ENCODE assay signal across 13 cellular contexts in genomic region chr2:23688486-23689130, GRCh38.
A peak's percentile ranks its signal among the peaks of the same experiment; 100 is the strongest.
DNase-seq lines count a peak whose midpoint lies in the region; ATAC-seq and TF ChIP-seq lines count a peak whose summit lies in the region.
"Had no signal": no experiment of that assay in that cellular context is flagged by ENCODE, and none has a peak within 500 bp of the region (broad histone marks: within the 10 kb centered on the region; RNA-seq: fewer than 3 reads in every experiment).

No MANE protein-coding gene starts in this region.

- H3K36me3 ChIP-seq in HEK293 (ENCODE audit: control insufficient read depth in 2 of 2, insufficient read depth in 1 of 2, low read length in 2 of 2) (peaks cover 0 to 16% of the 10 kb centered on the region in 2 experiments; a peak in 1 of 3 replicates), neuronal stem cell (replicated peaks in 1 of 2; ENCODE audit: control insufficient read depth in 2 of 2, insufficient read depth in 2 of 2, low read length in 2 of 2) (peaks cover 0 to 15% of the 10 kb centered on the region in 2 donors)

- H4K91ac ChIP-seq in neuronal stem cell (ENCODE audit: low read depth, low read length, poor library complexity): no peak overlapping the region

- DNase-seq in activated CD4-positive, alpha-beta T cell treated with anti-CD3 and anti-CD28 coated beads, Interleukin-2, amount 10 ng/mL, durations not matched to agents 7 days and 5 days: no peak
- DNase-seq in activated CD4-positive, alpha-beta T cell treated with anti-CD3 and anti-CD28 coated beads for 1 hour: no peak
- DNase-seq in neuronal stem cell (ENCODE audit: low spot score) (no peak), amniotic stem cell (lab: John Stamatoyannopoulos, UW) (no peak), HEK293T (ENCODE audit: extremely low spot score) (no peak)
- no peak for DNase-seq in stimulated activated naive B cell treated with anti-CD40 and anti-IgM and Interleukin-4, amounts not matched to agents 10 μg/mL and 1 μg/mL and 100 μg/mL, for 72 hours
- DNase-seq: CD4-positive, alpha-beta T cell; DMS79 had no signal

- peak overlapping the region; percentile 90 for H2BK15ac ChIP-seq in neuronal stem cell (ENCODE audit: low read length)

- no peaks in the 10 kb centered on the region for H3K27me3 Mint-ChIP-seq in activated CD4-positive, alpha-beta T cell treated with anti-CD3 and anti-CD28 coated beads, Interleukin-2, amount 10 ng/mL, durations not matched to agents 7 days and 5 days
- H3K27me3 Mint-ChIP-seq in stimulated activated naive B cell treated with anti-CD40 and anti-IgM and Interleukin-4, amounts not matched to agents 10 μg/mL and 1 μg/mL and 100 μg/mL, for 72 hours: no peaks in the 10 kb centered on the region
- H3K27me3 Mint-ChIP-seq: CD4-positive, alpha-beta T cell had no signal

- H3K27me3 ChIP-seq in neuronal stem cell (ENCODE audit: control insufficient read depth in 3 of 3, insufficient read depth in 3 of 3, low read depth in 1 of 3, low read length in 3 of 3): no peaks in the 10 kb centered on the region

- peak overlapping the region; percentile 19 for H3K27ac Mint-ChIP-seq in activated CD4-positive, alpha-beta T cell treated with anti-CD3 and anti-CD28 coated beads, Interleukin-2, amount 10 ng/mL, durations not matched to agents 7 days and 5 days
- H3K27ac Mint-ChIP-seq in stimulated activated naive B cell treated with anti-CD40 and anti-IgM and Interleukin-4, amounts not matched to agents 10 μg/mL and 1 μg/mL and 100 μg/mL, for 72 hours: peak overlapping the region; percentile 10
- H3K27ac Mint-ChIP-seq: CD4-positive, alpha-beta T cell had no signal

- peak overlapping the region; percentile 58 for H3K18ac ChIP-seq in neuronal stem cell (ENCODE audit: low read length)

- no peak for ATAC-seq in stimulated activated naive B cell treated with anti-CD40 and anti-IgM and Interleukin-4, amounts not matched to agents 10 μg/mL and 1 μg/mL and 100 μg/mL, for 72 hours (replicated peaks)
- no peak for ATAC-seq in HG03045 (IDR thresholded peaks at IDR 0.05; ENCODE audit: unreplicated experiment)
- ATAC-seq: GM12878, HCT116 had no signal

- H3K36me3 Mint-ChIP-seq in activated CD4-positive, alpha-beta T cell treated with anti-CD3 and anti-CD28 coated beads, Interleukin-2, amount 10 ng/mL, durations not matched to agents 7 days and 5 days (ENCODE audit: low read depth): no peaks in the 10 kb centered on the region
- peaks cover 2 to 11% of the 10 kb centered on the region in 2 donors for H3K36me3 Mint-ChIP-seq in stimulated activated naive B cell treated with anti-CD40 and anti-IgM and Interleukin-4, amounts not matched to agents 10 μg/mL and 1 μg/mL and 100 μg/mL, for 72 hours

- no peak overlapping the region for H3K9ac ChIP-seq in neuronal stem cell (ENCODE audit: low read depth, low read length, poor library complexity)

- CTCF ChIA-PET in activated CD4-positive, alpha-beta T cell treated with anti-CD3 and anti-CD28 coated beads, Interleukin-2, amount 10 ng/mL, durations not matched to agents 7 days and 5 days (lab: Charles Lee): no interaction called here
- CTCF ChIA-PET in HEK293 (lab: Yijun Ruan, JAX): no interaction called here
- CTCF ChIA-PET in HEK293T (lab: Yijun Ruan, JAX): no interaction called here

- H3K23ac ChIP-seq in neuronal stem cell (ENCODE audit: low read depth, low read length, poor library complexity): no peak overlapping the region

- H2BK5ac ChIP-seq in neuronal stem cell (ENCODE audit: low read length): peak overlapping the region; percentile 78

- H3K9me3 ChIP-seq in HEK293 (ENCODE audit: control insufficient read depth, insufficient read depth, low read depth, low read length) (no peaks in the 10 kb centered on the region), neuronal stem cell (replicated peaks in 1 of 2; ENCODE audit: control insufficient read depth in 2 of 2, insufficient read depth in 1 of 2, low read depth in 1 of 2, low read length in 2 of 2) (no peaks in the 10 kb centered on the region)

- H3K79me1 ChIP-seq in neuronal stem cell (ENCODE audit: low read depth, low read length): peaks cover 2% of the 10 kb centered on the region

- no peak overlapping the region for H2BK120ac ChIP-seq in neuronal stem cell (ENCODE audit: low read depth, low read length)

- H3K27ac ChIP-seq in HEK293 (ENCODE audit: extremely low read depth, low read depth, low read length) (no peak overlapping the region), neuronal stem cell (replicated peaks; ENCODE audit: low read length) (no peak overlapping the region)
- H3K27ac ChIP-seq: 22Rv1 had no signal

- H3K4me1 Mint-ChIP-seq in activated CD4-positive, alpha-beta T cell treated with anti-CD3 and anti-CD28 coated beads, Interleukin-2, amount 10 ng/mL, durations not matched to agents 7 days and 5 days: no peaks in the 10 kb centered on the region
- H3K4me1 Mint-ChIP-seq in stimulated activated naive B cell treated with anti-CD40 and anti-IgM and Interleukin-4, amounts not matched to agents 10 μg/mL and 1 μg/mL and 100 μg/mL, for 72 hours: peaks cover 3 to 6% of the 10 kb centered on the region in 2 donors

- H3K4me2 ChIP-seq in neuronal stem cell (ENCODE audit: insufficient read depth, low read length, poor library complexity, severe bottlenecking): no peak overlapping the region

- H3K4ac ChIP-seq in neuronal stem cell (ENCODE audit: low read length): no peak overlapping the region

- H2AFZ ChIP-seq in neuronal stem cell (ENCODE audit: low read length): no peak overlapping the region

- H2AK5ac ChIP-seq in neuronal stem cell (ENCODE audit: low read depth, low read length): peak overlapping the region; percentile 70

- no peak overlapping the region for H2BK12ac ChIP-seq in neuronal stem cell (ENCODE audit: low read length)

- H3K4me1 ChIP-seq in HEK293 (ENCODE audit: control insufficient read depth, insufficient read depth, low read length): no peaks in the 10 kb centered on the region
- H3K4me1 ChIP-seq in neuronal stem cell (ENCODE audit: control insufficient read depth in 2 of 2, insufficient read depth in 1 of 2, low read depth in 1 of 2, low read length in 2 of 2): peaks cover 15 to 18% of the 10 kb centered on the region in 2 donors

- TF ChIP-seq CTCF in HEK293 (tag by site-specific recombination; IDR thresholded peaks at IDR 0.05): no peak

- no peak overlapping the region for H4K8ac ChIP-seq in neuronal stem cell (ENCODE audit: low read depth, low read length)

- H3K9me3 Mint-ChIP-seq in activated CD4-positive, alpha-beta T cell treated with anti-CD3 and anti-CD28 coated beads, Interleukin-2, amount 10 ng/mL, durations not matched to agents 7 days and 5 days: no peaks in the 10 kb centered on the region
- no peaks in the 10 kb centered on the region for H3K9me3 Mint-ChIP-seq in stimulated activated naive B cell treated with anti-CD40 and anti-IgM and Interleukin-4, amounts not matched to agents 10 μg/mL and 1 μg/mL and 100 μg/mL, for 72 hours
- H3K9me3 Mint-ChIP-seq: CD4-positive, alpha-beta T cell had no signal

- H3K14ac ChIP-seq in neuronal stem cell (ENCODE audit: low read length): no peak overlapping the region

- POLR2A ChIA-PET in activated CD4-positive, alpha-beta T cell treated with anti-CD3 and anti-CD28 coated beads, Interleukin-2, amount 10 ng/mL, durations not matched to agents 7 days and 5 days (lab: Charles Lee): no interaction called here
- POLR2A ChIA-PET in HEK293 (lab: Yijun Ruan, JAX) (no interaction called here), HEK293T (lab: Yijun Ruan, JAX) (no interaction called here)

- H3K4me3 Mint-ChIP-seq in activated CD4-positive, alpha-beta T cell treated with anti-CD3 and anti-CD28 coated beads, Interleukin-2, amount 10 ng/mL, durations not matched to agents 7 days and 5 days: no peak overlapping the region
- H3K4me3 Mint-ChIP-seq in stimulated activated naive B cell treated with anti-CD40 and anti-IgM and Interleukin-4, amounts not matched to agents 10 μg/mL and 1 μg/mL and 100 μg/mL, for 72 hours: no peak overlapping the region
- H3K4me3 Mint-ChIP-seq: CD4-positive, alpha-beta T cell had no signal

- no CpG with 5 or more reads among the region's 15 CpGs for WGBS in neuronal stem cell (ENCODE audit: extremely low coverage in 2 of 2, insufficient read length in 2 of 2, insufficient replicate concordance in 1 of 2), 2 donors

- H3K4me3 ChIP-seq in HEK293 (ENCODE audit: low read depth, low read length) (no peak overlapping the region), neuronal stem cell (ENCODE audit: low read length in 2 of 2) (no peak overlapping the region)
- H3K4me3 ChIP-seq: GM12878 had no signal

TF ChIP-seq in HEK293, 187 proteins besides CTCF, POLR2A, EP300 and RAD21:
- TF ChIP-seq SP3 (tag by site-specific recombination; IDR thresholded peaks at IDR 0.05) (no peak), SCRT2 (tag by site-specific recombination; IDR thresholded peaks at IDR 0.05) (0 out of 2 replicates have a peak, but pooled peaks have one; percentile 43)
TF ChIP-seq in HEK293: peak in this region for 1.

TF ChIP-seq in HEK293T, 16 proteins besides CTCF, POLR2A, EP300 and RAD21:
- TF ChIP-seq ELF4 (IDR thresholded peaks at IDR 0.05): no peak
- no peak for TF ChIP-seq TARDBP (IDR thresholded peaks at IDR 0.05)
- TF ChIP-seq HDGF (IDR thresholded peaks at IDR 0.05; ENCODE audit: borderline replicate concordance): no peak
- TF ChIP-seq LEF1 (IDR thresholded peaks at IDR 0.05; ENCODE audit: borderline replicate concordance): no peak
- TF ChIP-seq ZNF384 (IDR thresholded peaks at IDR 0.05): no peak
- TF ChIP-seq L3MBTL2 (conservative IDR thresholded peaks at IDR 0.05): no peak
- TF ChIP-seq PKNOX1 (IDR thresholded peaks at IDR 0.05): no peak
- no peak for TF ChIP-seq BHLHE40 (IDR thresholded peaks at IDR 0.05; ENCODE audit: borderline replicate concordance)
- TF ChIP-seq NFRKB (IDR thresholded peaks at IDR 0.05): no peak
- no peak for TF ChIP-seq FOXA1 (IDR thresholded peaks at IDR 0.05)
- no peak for TF ChIP-seq ARNT (IDR thresholded peaks at IDR 0.05)
- TF ChIP-seq SP1 (IDR thresholded peaks at IDR 0.05): no peak
- no peak for TF ChIP-seq FOXK2 (IDR thresholded peaks at IDR 0.05)
TF ChIP-seq in HEK293T: peak in this region for 0.
